In genomic region chr16:57797526-57798266, GRCh38 we compare ENCODE assay signal across 11 cellular contexts. TPM values are rescaled to one million over a fixed set of nuclear protein-coding genes. Genes with fewer than 3 reads are reported as not detected.
DNase-seq lines count a peak whose midpoint lies in the region; FAIRE-seq and TF ChIP-seq lines count a peak whose summit lies in the region.
"Had no signal": no experiment of that assay in that cellular context is flagged by ENCODE, and none has a peak within 500 bp of the region (broad histone marks: within the 10 kb centered on the region; RNA-seq: fewer than 3 reads in every experiment).

No MANE protein-coding gene starts in this region.

- no peak for FAIRE-seq in bronchial epithelial cell (lab: Jason Lieb, UNC)

- H2AFZ ChIP-seq in smooth muscle cell (ENCODE audit: low read depth), result no peak overlapping the region

- intact Hi-C loops in lower leg skin (cut with DNase I; ENCODE audit: low total_unique reads), result no loop called here

- no peaks in the 10 kb centered on the region for H3F3A ChIP-seq in smooth muscle cell (ENCODE audit: low read depth)

- H4K20me1 ChIP-seq in smooth muscle cell (ENCODE audit: low read depth), result peaks cover 81% of the 10 kb centered on the region

- H3K36me3 ChIP-seq in bronchial epithelial cell (ENCODE audit: control insufficient read depth, insufficient read depth, low read length), result no peaks in the 10 kb centered on the region
- H3K36me3 ChIP-seq in smooth muscle cell (ENCODE audit: low read depth), result peaks cover 4% of the 10 kb centered on the region
- H3K36me3 ChIP-seq: ovary had no signal

- H3K27ac ChIP-seq in layer of hippocampus (ENCODE audit: low read depth, low read length) (peak overlapping the region; percentile 30), smooth muscle cell (ENCODE audit: low read depth) (peak overlapping the region; percentile 78)
- H3K27ac ChIP-seq: ovary had no signal

- DNase-seq in LNCaP clone FGC (ENCODE audit: low read depth) (no peak), bronchial epithelial cell (ENCODE audit: low read depth) (peak; percentile 78), smooth muscle cell (lab: John Stamatoyannopoulos, UW; ENCODE audit: unreplicated experiment) (no peak), lower leg skin (ENCODE audit: low spot score in 2 of 2) (no peak), NCI-H82 (lab: John Stamatoyannopoulos, UW) (no peak), DMS 273 (lab: John Stamatoyannopoulos, UW; ENCODE audit: unreplicated experiment) (no peak)
- DNase-seq: activated gamma-delta T cell treated with Interleukin-2 at 50 U/mL for 16 hours, NCI-H2171 treated with DMSO at 0.1 percent for 48 hours, ovary, T1000 had no signal

- no peak for TF ChIP-seq CTCF in LNCaP clone FGC (IDR thresholded peaks at IDR 0.05; ENCODE audit: control insufficient read depth, extremely low read depth, insufficient read depth)
- no peak for TF ChIP-seq CTCF in bronchial epithelial cell (IDR thresholded peaks at IDR 0.05; ENCODE audit: insufficient read depth, low read length, severe bottlenecking)
- TF ChIP-seq CTCF in smooth muscle cell (IDR thresholded peaks at IDR 0.05; ENCODE audit: borderline replicate concordance, insufficient read depth, poor library complexity, severe bottlenecking), result no peak
- TF ChIP-seq CTCF in lower leg skin (IDR thresholded peaks at IDR 0.05), result no peak

- WGBS in smooth muscle cell (ENCODE audit: low lambda C conversion rate), result 48% methylated on average over 40 of the region's 42 CpGs
- WGBS in lower leg skin, 2 donors, result 58 to 62% methylated on average over 30 to 35 of the region's 42 CpGs

- peak overlapping the region; percentile 73 for H3K4me2 ChIP-seq in smooth muscle cell

- H3K9me3 ChIP-seq in smooth muscle cell (replicated peaks; ENCODE audit: low read depth), result no peaks in the 10 kb centered on the region
- H3K9me3 ChIP-seq: ovary had no signal

- peaks cover 43% of the 10 kb centered on the region for H3K79me2 ChIP-seq in smooth muscle cell (ENCODE audit: low read depth)

- H3K27me3 ChIP-seq in bronchial epithelial cell (ENCODE audit: control insufficient read depth, insufficient read depth, low read length) (no peaks in the 10 kb centered on the region), layer of hippocampus (ENCODE audit: control insufficient read depth, insufficient read depth, low read length) (no peaks in the 10 kb centered on the region), smooth muscle cell (ENCODE audit: low read depth) (no peaks in the 10 kb centered on the region)
- H3K27me3 ChIP-seq: ovary had no signal

- H3K9ac ChIP-seq in smooth muscle cell (ENCODE audit: low read depth), result peak overlapping the region; percentile 39

- H3K4me3 ChIP-seq in LNCaP clone FGC (ENCODE audit: low read depth, low read length), result peak overlapping the region; percentile 42
- peak overlapping the region; percentile 38 for H3K4me3 ChIP-seq in bronchial epithelial cell (ENCODE audit: low read depth, low read length)
- peak overlapping the region; percentile 31 for H3K4me3 ChIP-seq in smooth muscle cell
- no peak overlapping the region for H3K4me3 ChIP-seq in lower leg skin (ENCODE audit: low read depth, poor library complexity, severe bottlenecking)
- H3K4me3 ChIP-seq: ovary had no signal

- no peak for TF ChIP-seq POLR2A in lower leg skin (IDR thresholded peaks at IDR 0.05)

- H3K4me1 ChIP-seq in smooth muscle cell (ENCODE audit: low read depth), result peaks cover 31% of the 10 kb centered on the region

RNA-seq across cellular contexts. Expression of gene KIFC3, which starts 4.6 kb away (rescaled TPM):
- total RNA-seq in bronchial epithelial cell (34.8 and 35.8 TPM in 2 replicates), smooth muscle cell (28.0 and 30.6 TPM in 2 replicates), lower leg skin (100 to 1,000 TPM; 116 to 206 (median 164) TPM)
- 50.2 and 51.6 TPM in 2 replicates for polyA plus RNA-seq in smooth muscle cell
